In genomic region chr17:75124041-75124818, GRCh38 we compare ENCODE assay signal across 8 cellular contexts. TPM values are rescaled to one million over a fixed set of nuclear protein-coding genes. Genes with fewer than 3 reads are reported as not detected.
DNase-seq lines count a peak whose midpoint lies in the region; FAIRE-seq and TF ChIP-seq lines count a peak whose summit lies in the region.

No MANE protein-coding gene starts in this region.

- POLR2A ChIA-PET in RWPE1 (lab: Yijun Ruan, JAX; ENCODE audit: low non-redundant PET): interaction anchor here (0.9 to 1.1 kb wide), 2 partner anchors 30 to 36 kb away, joined by 3 to 4 read pairs; partner anchors contain the start of genes JPT1 and SLC16A5

- H3K27ac ChIP-seq in RWPE1: peak overlapping the region; percentile 100
- peak overlapping the region; percentile 98 for H3K27ac ChIP-seq in keratinocyte (ENCODE audit: control insufficient read depth, insufficient read depth, low read length)

- H3K27ac Mint-ChIP-seq in activated naive CD4-positive, alpha-beta T cell treated with anti-CD3 and anti-CD28 coated beads, Interleukin-2, amount 50 U/mL, for 24 hours: peak overlapping the region; percentile 68

- H3K9ac ChIP-seq in keratinocyte (ENCODE audit: control insufficient read depth, extremely low read depth, insufficient read depth, low read length): peak overlapping the region; percentile 76

- FAIRE-seq in keratinocyte (lab: Jason Lieb, UNC): peak; percentile 79

- peaks cover 2% of the 10 kb centered on the region for H3K36me3 Mint-ChIP-seq in activated naive CD4-positive, alpha-beta T cell treated with anti-CD3 and anti-CD28 coated beads, Interleukin-2, amount 50 U/mL, for 24 hours

- peaks cover 5 to 12% of the 10 kb centered on the region in 2 experiments for H3K36me3 ChIP-seq in keratinocyte (ENCODE audit: control insufficient read depth in 2 of 2, extremely low read depth in 1 of 2, insufficient read depth in 2 of 2, low read length in 2 of 2)

- no peaks in the 10 kb centered on the region for H3K27me3 ChIP-seq in keratinocyte (ENCODE audit: control insufficient read depth, extremely low read depth, insufficient read depth, low read length)

- peak overlapping the region; percentile 88 for H3K4me2 ChIP-seq in keratinocyte (ENCODE audit: control insufficient read depth, extremely low read depth, insufficient read depth, low read depth, low read length)

- peaks cover 24% of the 10 kb centered on the region for H3K4me1 ChIP-seq in keratinocyte (ENCODE audit: control insufficient read depth, extremely low read depth, insufficient read depth, low read length)

- peak; percentile 92 for DNase-seq in DMS153 (lab: John Stamatoyannopoulos, UW)
- peak; percentile 96 for DNase-seq in RWPE1 (ENCODE audit: low spot score)
- peak; percentile 97 for DNase-seq in keratinocyte (ENCODE audit: low read depth, low spot score)
- peak; percentile 53 to 82 for DNase-seq in stimulated activated CD4-positive, alpha-beta T cell treated with anti-CD3 and anti-CD28 coated beads, Interleukin-4, amount 100 ng/mL, for 4 hours
- DNase-seq in NCI-H2081 treated with DMSO at 0.1 percent for 48 hours (lab: John Stamatoyannopoulos, UW): no peak
- no peak for DNase-seq in AG20443 (ENCODE audit: low spot score)
- no peak for DNase-seq in NCI-H1092 (lab: John Stamatoyannopoulos, UW)

- peak overlapping the region; percentile 96 for H2AFZ ChIP-seq in keratinocyte (ENCODE audit: control insufficient read depth, low read length)

- H3K9me1 ChIP-seq in keratinocyte (ENCODE audit: control insufficient read depth, extremely low read depth, insufficient read depth, low read length): no peaks in the 10 kb centered on the region

- dilution Hi-C loops in keratinocyte (cut with MboI; ENCODE audit: extremely low pct_ligation_motif_present, low sequenced_read_pairs): no loop called here

- H3K27me3 Mint-ChIP-seq in activated naive CD4-positive, alpha-beta T cell treated with anti-CD3 and anti-CD28 coated beads, Interleukin-2, amount 50 U/mL, for 24 hours: no peaks in the 10 kb centered on the region

- TF ChIP-seq CTCF in RWPE1 (conservative IDR thresholded peaks at IDR 0.05; ENCODE audit: low read depth): no peak
- TF ChIP-seq CTCF in keratinocyte (optimal IDR thresholded peaks at IDR 0.05 in 1 of 3, IDR thresholded peaks at IDR 0.05 in 1 of 3, conservative IDR thresholded peaks at IDR 0.05 in 1 of 3; ENCODE audit: extremely low read depth in 1 of 3, insufficient read depth in 2 of 3, low read length in 3 of 3): no peak

- no peaks in the 10 kb centered on the region for H3K9me3 ChIP-seq in keratinocyte (ENCODE audit: control insufficient read depth, low read depth, low read length)

- peak overlapping the region in 2 of 3 experiments; percentile 31 to 61 for H3K4me3 ChIP-seq in keratinocyte (ENCODE audit: control insufficient read depth in 2 of 3, extremely low read depth in 1 of 3, insufficient read depth in 2 of 3, low read depth in 1 of 3, low read length in 3 of 3)

- CTCF ChIA-PET in RWPE1 (lab: Yijun Ruan, JAX): interaction anchor here (1.0 to 3.4 kb wide), 3 partner anchors 10 to 77 kb away, joined by 3 to 23 read pairs (median 4); no protein-coding TSS in a partner anchor

- H3K4me1 Mint-ChIP-seq in activated naive CD4-positive, alpha-beta T cell treated with anti-CD3 and anti-CD28 coated beads, Interleukin-2, amount 50 U/mL, for 24 hours: peaks cover 29% of the 10 kb centered on the region

- H3K9me3 Mint-ChIP-seq in activated naive CD4-positive, alpha-beta T cell treated with anti-CD3 and anti-CD28 coated beads, Interleukin-2, amount 50 U/mL, for 24 hours: no peaks in the 10 kb centered on the region

- no peak overlapping the region for H3K4me3 Mint-ChIP-seq in activated naive CD4-positive, alpha-beta T cell treated with anti-CD3 and anti-CD28 coated beads, Interleukin-2, amount 50 U/mL, for 24 hours

- no peaks in the 10 kb centered on the region for H4K20me1 ChIP-seq in keratinocyte (ENCODE audit: control insufficient read depth, extremely low read depth, insufficient read depth, low read length)

- H3K79me2 ChIP-seq in keratinocyte (ENCODE audit: control insufficient read depth, insufficient read depth, low read length): no peaks in the 10 kb centered on the region

RNA-seq across cellular contexts. Expression of gene NT5C, which starts 7.3 kb away (rescaled TPM):
- polyA plus RNA-seq in keratinocyte: 29.9 to 38.1 TPM (median 38.0 TPM) in 3 replicates
- 22.2 TPM for polyA plus RNA-seq in keratinocyte (2011; ENCODE audit: low read depth)
- 15.2 and 35.4 TPM in 2 replicates for polyA plus RNA-seq in keratinocyte (2011; cell fraction: cytosol; rRNA removed)
- polyA plus RNA-seq in keratinocyte (2011; cell fraction: nucleus; rRNA removed): 32.0 and 44.4 TPM in 2 replicates
- polyA plus RNA-seq in keratinocyte (2012; ENCODE audit: low replicate concordance): 28.7 and 54.4 TPM in 2 replicates
- polyA minus RNA-seq in keratinocyte: 9.4 to 21.4 TPM (median 10.0 TPM) in 3 replicates
- 16.1 TPM for polyA minus RNA-seq in keratinocyte (2011; cell fraction: cytosol; rRNA and poly(A)+ RNA removed)
- polyA minus RNA-seq in keratinocyte (2011; cell fraction: nucleus; rRNA and poly(A)+ RNA removed): 8.1 and 9.2 TPM in 2 replicates

RNA-seq across cellular contexts. Expression of gene ARMC7, which starts 14.5 kb away (rescaled TPM):
- polyA plus RNA-seq in keratinocyte: 3.2 to 6.0 TPM (median 4.2 TPM) in 3 replicates
- 1.8 TPM for polyA plus RNA-seq in keratinocyte (2011; ENCODE audit: low read depth)
- 3.5 and 4.7 TPM in 2 replicates for polyA plus RNA-seq in keratinocyte (2011; cell fraction: cytosol; rRNA removed)
- 8.7 and 10.6 TPM in 2 replicates for polyA plus RNA-seq in keratinocyte (2011; cell fraction: nucleus; rRNA removed)
- 5.9 and 6.3 TPM in 2 replicates for polyA plus RNA-seq in keratinocyte (2012; ENCODE audit: low replicate concordance)
- 3.4 to 5.4 TPM (median 3.5 TPM) in 3 replicates for polyA minus RNA-seq in keratinocyte
- 4.0 TPM for polyA minus RNA-seq in keratinocyte (2011; cell fraction: cytosol; rRNA and poly(A)+ RNA removed)
- polyA minus RNA-seq in keratinocyte (2011; cell fraction: nucleus; rRNA and poly(A)+ RNA removed): 4.2 and 5.9 TPM in 2 replicates

RNA-seq across cellular contexts. Expression of gene JPT1, which starts 30.1 kb away (rescaled TPM):
- polyA plus RNA-seq in keratinocyte: 67.5 to 452 TPM (median 142 TPM) in 3 replicates
- 130 TPM for polyA plus RNA-seq in keratinocyte (2011; ENCODE audit: low read depth)
- polyA plus RNA-seq in keratinocyte (2011; cell fraction: cytosol; rRNA removed): 236 and 338 TPM in 2 replicates
- 135 and 172 TPM in 2 replicates for polyA plus RNA-seq in keratinocyte (2011; cell fraction: nucleus; rRNA removed)
- 339 and 621 TPM in 2 replicates for polyA plus RNA-seq in keratinocyte (2012; ENCODE audit: low replicate concordance)
- 48.8 to 71.8 TPM (median 51.3 TPM) in 3 replicates for polyA minus RNA-seq in keratinocyte
- 395 TPM for polyA minus RNA-seq in keratinocyte (2011; cell fraction: cytosol; rRNA and poly(A)+ RNA removed)
- polyA minus RNA-seq in keratinocyte (2011; cell fraction: nucleus; rRNA and poly(A)+ RNA removed): 49.7 and 67.1 TPM in 2 replicates

RNA-seq across cellular contexts. Expression of gene SLC16A5, which starts 36.5 kb away (rescaled TPM):
- polyA plus RNA-seq in keratinocyte: 3.5 to 5.4 TPM (median 4.0 TPM) in 3 replicates
- polyA plus RNA-seq in keratinocyte (2011; ENCODE audit: low read depth): 0.45 TPM
- 2.6 and 5.7 TPM in 2 replicates for polyA plus RNA-seq in keratinocyte (2011; cell fraction: cytosol; rRNA removed)
- polyA plus RNA-seq in keratinocyte (2011; cell fraction: nucleus; rRNA removed): 16.1 and 26.3 TPM in 2 replicates
- 3.6 and 4.8 TPM in 2 replicates for polyA plus RNA-seq in keratinocyte (2012; ENCODE audit: low replicate concordance)
- 4.4 to 7.2 TPM (median 7.0 TPM) in 3 replicates for polyA minus RNA-seq in keratinocyte
- 7.5 TPM for polyA minus RNA-seq in keratinocyte (2011; cell fraction: cytosol; rRNA and poly(A)+ RNA removed)
- polyA minus RNA-seq in keratinocyte (2011; cell fraction: nucleus; rRNA and poly(A)+ RNA removed): 9.1 and 9.6 TPM in 2 replicates

RNA-seq across cellular contexts. Expression of gene SUMO2, which starts 58.5 kb away (rescaled TPM):
- 107 to 393 TPM (median 230 TPM) in 3 replicates for polyA plus RNA-seq in keratinocyte
- polyA plus RNA-seq in keratinocyte (2011; ENCODE audit: low read depth): 585 TPM
- 114 and 228 TPM in 2 replicates for polyA plus RNA-seq in keratinocyte (2011; cell fraction: cytosol; rRNA removed)
- 40.4 and 49.2 TPM in 2 replicates for polyA plus RNA-seq in keratinocyte (2011; cell fraction: nucleus; rRNA removed)
- polyA plus RNA-seq in keratinocyte (2012; ENCODE audit: low replicate concordance): 183 and 281 TPM in 2 replicates
- 45.2 to 76.1 TPM (median 50.0 TPM) in 3 replicates for polyA minus RNA-seq in keratinocyte
- 150 TPM for polyA minus RNA-seq in keratinocyte (2011; cell fraction: cytosol; rRNA and poly(A)+ RNA removed)
- polyA minus RNA-seq in keratinocyte (2011; cell fraction: nucleus; rRNA and poly(A)+ RNA removed): 10.2 and 35.3 TPM in 2 replicates

Comparison
In these comparisons a context has a peak if more than half of its experiments do, and no peak if none do; other contexts are left out.
1. DNase-seq: peak in DMS153 (single experiment), RWPE1 (single experiment), keratinocyte (single experiment) and stimulated activated CD4-positive, alpha-beta T cell treated with anti-CD3 and anti-CD28 coated beads, Interleukin-4, amount 100 ng/mL, for 4 hours (2 of 2); none in NCI-H2081 treated with DMSO at 0.1 percent for 48 hours (single experiment), AG20443 (single experiment) and NCI-H1092 (single experiment).